In genomic region chr6:43506667-43507471, GRCh38 we compare ENCODE assay signal across 1 cellular context.
TF ChIP-seq lines count a peak whose summit lies in the region.

No MANE protein-coding gene starts in this region.

TF ChIP-seq in K562, 482 proteins besides CTCF, POLR2A, EP300 and RAD21 (continued from another document):
- TF ChIP-seq, protein P1, sequence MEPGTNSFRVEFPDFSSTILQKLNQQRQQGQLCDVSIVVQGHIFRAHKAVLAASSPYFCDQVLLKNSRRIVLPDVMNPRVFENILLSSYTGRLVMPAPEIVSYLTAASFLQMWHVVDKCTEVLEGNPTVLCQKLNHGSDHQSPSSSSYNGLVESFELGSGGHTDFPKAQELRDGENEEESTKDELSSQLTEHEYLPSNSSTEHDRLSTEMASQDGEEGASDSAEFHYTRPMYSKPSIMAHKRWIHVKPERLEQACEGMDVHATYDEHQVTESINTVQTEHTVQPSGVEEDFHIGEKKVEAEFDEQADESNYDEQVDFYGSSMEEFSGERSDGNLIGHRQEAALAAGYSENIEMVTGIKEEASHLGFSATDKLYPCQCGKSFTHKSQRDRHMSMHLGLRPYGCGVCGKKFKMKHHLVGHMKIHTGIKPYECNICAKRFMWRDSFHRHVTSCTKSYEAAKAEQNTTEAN (CRISPR knock-in tag; IDR thresholded peaks at IDR 0.05), result no peak
- TF ChIP-seq ILF3 (IDR thresholded peaks at IDR 0.05; ENCODE audit: borderline replicate concordance) (peak; percentile 16; the same call in 1 of the 2 replicates), RBM34 (IDR thresholded peaks at IDR 0.05; ENCODE audit: borderline replicate concordance, insufficient read depth, low read length) (no peak), MNT (conservative IDR thresholded peaks at IDR 0.05) (0 out of 4 replicates have a peak, but pooled peaks of 1 of the 2 experiments have one; percentile 5), ZZZ3 (IDR thresholded peaks at IDR 0.05) (no peak), ZFX (CRISPR knock-in tag; IDR thresholded peaks at IDR 0.05) (peak; percentile 32), TAF1 (IDR thresholded peaks at IDR 0.05; ENCODE audit: control insufficient read depth, extremely low read depth, insufficient read depth, low read length, severe bottlenecking) (no peak), HDAC1 (IDR thresholded peaks at IDR 0.05) (no peak), ZBTB9 (CRISPR knock-in tag; IDR thresholded peaks at IDR 0.05) (no peak), FOXM1 (IDR thresholded peaks at IDR 0.05; ENCODE audit: low read depth) (no peak), FOXM1 (CRISPR knock-in tag; IDR thresholded peaks at IDR 0.05; ENCODE audit: low read depth) (no peak), CEBPB (tag; IDR thresholded peaks at IDR 0.05) (no peak), MAX (CRISPR knock-in tag; IDR thresholded peaks at IDR 0.05) (no peak), ERF (CRISPR knock-in tag; IDR thresholded peaks at IDR 0.05) (0 out of 2 replicates have a peak, but pooled peaks have one; percentile 59), SMARCB1 (IDR thresholded peaks at IDR 0.05; ENCODE audit: insufficient read length, low read depth) (no peak), SOX6 (IDR thresholded peaks at IDR 0.05) (0 out of 2 replicates have a peak, but pooled peaks have one; percentile 10), GTF2B (IDR thresholded peaks at IDR 0.05; ENCODE audit: extremely low read depth, insufficient read length) (no peak), RB1 (IDR thresholded peaks at IDR 0.05; ENCODE audit: low read depth) (0 out of 2 replicates have a peak, but pooled peaks have one; percentile 61), ZHX1 (conservative IDR thresholded peaks at IDR 0.05; ENCODE audit: low read length) (no peak), SMC3 (conservative IDR thresholded peaks at IDR 0.05; ENCODE audit: insufficient read depth, low read depth, low read length) (peak; percentile 88), FOS (IDR thresholded peaks at IDR 0.05; ENCODE audit: extremely low read depth, insufficient read length) (no peak), NBN (IDR thresholded peaks at IDR 0.05; ENCODE audit: low read depth) (peak; percentile 47; the same call in 1 of the 2 replicates), NFRKB (IDR thresholded peaks at IDR 0.05; ENCODE audit: low read depth) (no peak), KLF16 (IDR thresholded peaks at IDR 0.05) (peak; percentile 43; the same call in 1 of the 2 replicates), CTBP1 (IDR thresholded peaks at IDR 0.05; ENCODE audit: borderline replicate concordance) (peak; percentile 25; the same call in 1 of the 2 replicates), ZNF445 (CRISPR knock-in tag; IDR thresholded peaks at IDR 0.05; ENCODE audit: low read depth) (no peak; the same call in 1 of the 2 replicates), GABPA (tag; conservative IDR thresholded peaks at IDR 0.05; ENCODE audit: low read depth) (no peak), RNF2 (IDR thresholded peaks at IDR 0.05) (no peak), NFE2L1 (tag; IDR thresholded peaks at IDR 0.05; ENCODE audit: borderline replicate concordance, low read depth) (no peak), CBFB (CRISPR knock-in tag; IDR thresholded peaks at IDR 0.05) (no peak), HDAC8 (tag; IDR thresholded peaks at IDR 0.05) (no peak), ZKSCAN8 (CRISPR knock-in tag; IDR thresholded peaks at IDR 0.05) (no peak)
- TF ChIP-seq, protein P2, sequence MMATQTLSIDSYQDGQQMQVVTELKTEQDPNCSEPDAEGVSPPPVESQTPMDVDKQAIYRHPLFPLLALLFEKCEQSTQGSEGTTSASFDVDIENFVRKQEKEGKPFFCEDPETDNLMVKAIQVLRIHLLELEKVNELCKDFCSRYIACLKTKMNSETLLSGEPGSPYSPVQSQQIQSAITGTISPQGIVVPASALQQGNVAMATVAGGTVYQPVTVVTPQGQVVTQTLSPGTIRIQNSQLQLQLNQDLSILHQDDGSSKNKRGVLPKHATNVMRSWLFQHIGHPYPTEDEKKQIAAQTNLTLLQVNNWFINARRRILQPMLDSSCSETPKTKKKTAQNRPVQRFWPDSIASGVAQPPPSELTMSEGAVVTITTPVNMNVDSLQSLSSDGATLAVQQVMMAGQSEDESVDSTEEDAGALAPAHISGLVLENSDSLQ (IDR thresholded peaks at IDR 0.05), result no peak
- TF ChIP-seq, protein P3, sequence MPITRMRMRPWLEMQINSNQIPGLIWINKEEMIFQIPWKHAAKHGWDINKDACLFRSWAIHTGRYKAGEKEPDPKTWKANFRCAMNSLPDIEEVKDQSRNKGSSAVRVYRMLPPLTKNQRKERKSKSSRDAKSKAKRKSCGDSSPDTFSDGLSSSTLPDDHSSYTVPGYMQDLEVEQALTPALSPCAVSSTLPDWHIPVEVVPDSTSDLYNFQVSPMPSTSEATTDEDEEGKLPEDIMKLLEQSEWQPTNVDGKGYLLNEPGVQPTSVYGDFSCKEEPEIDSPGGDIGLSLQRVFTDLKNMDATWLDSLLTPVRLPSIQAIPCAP (CRISPR knock-in tag; IDR thresholded peaks at IDR 0.05; ENCODE audit: borderline replicate concordance), result no peak
- TF ChIP-seq, protein P4, sequence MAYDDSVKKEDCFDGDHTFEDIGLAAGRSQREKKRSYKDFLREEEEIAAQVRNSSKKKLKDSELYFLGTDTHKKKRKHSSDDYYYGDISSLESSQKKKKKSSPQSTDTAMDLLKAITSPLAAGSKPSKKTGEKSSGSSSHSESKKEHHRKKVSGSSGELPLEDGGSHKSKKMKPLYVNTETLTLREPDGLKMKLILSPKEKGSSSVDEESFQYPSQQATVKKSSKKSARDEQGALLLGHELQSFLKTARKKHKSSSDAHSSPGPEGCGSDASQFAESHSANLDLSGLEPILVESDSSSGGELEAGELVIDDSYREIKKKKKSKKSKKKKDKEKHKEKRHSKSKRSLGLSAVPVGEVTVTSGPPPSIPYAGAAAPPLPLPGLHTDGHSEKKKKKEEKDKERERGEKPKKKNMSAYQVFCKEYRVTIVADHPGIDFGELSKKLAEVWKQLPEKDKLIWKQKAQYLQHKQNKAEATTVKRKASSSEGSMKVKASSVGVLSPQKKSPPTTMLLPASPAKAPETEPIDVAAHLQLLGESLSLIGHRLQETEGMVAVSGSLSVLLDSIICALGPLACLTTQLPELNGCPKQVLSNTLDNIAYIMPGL (CRISPR knock-in tag; IDR thresholded peaks at IDR 0.05), result no peak
- TF ChIP-seq, protein P5, sequence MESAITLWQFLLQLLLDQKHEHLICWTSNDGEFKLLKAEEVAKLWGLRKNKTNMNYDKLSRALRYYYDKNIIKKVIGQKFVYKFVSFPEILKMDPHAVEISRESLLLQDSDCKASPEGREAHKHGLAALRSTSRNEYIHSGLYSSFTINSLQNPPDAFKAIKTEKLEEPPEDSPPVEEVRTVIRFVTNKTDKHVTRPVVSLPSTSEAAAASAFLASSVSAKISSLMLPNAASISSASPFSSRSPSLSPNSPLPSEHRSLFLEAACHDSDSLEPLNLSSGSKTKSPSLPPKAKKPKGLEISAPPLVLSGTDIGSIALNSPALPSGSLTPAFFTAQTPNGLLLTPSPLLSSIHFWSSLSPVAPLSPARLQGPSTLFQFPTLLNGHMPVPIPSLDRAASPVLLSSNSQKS (CRISPR knock-in tag; IDR thresholded peaks at IDR 0.05), result no peak
